In genomic region chr15:85700767-85701166, GRCh38 we compare ENCODE assay signal across 18 cellular contexts.
DNase-seq lines count a peak whose midpoint lies in the region; TF ChIP-seq lines count a peak whose summit lies in the region.
"Had no signal": no experiment of that assay in that cellular context is flagged by ENCODE, and none has a peak within 500 bp of the region (broad histone marks: within the 10 kb centered on the region; RNA-seq: fewer than 3 reads in every experiment).

No MANE protein-coding gene starts in this region.

- no peak overlapping the region for H3K4me3 Mint-ChIP-seq in activated CD4-positive, alpha-beta T cell treated with anti-CD3 and anti-CD28 coated beads, Interleukin-2, amount 10 ng/mL, durations not matched to agents 7 days and 5 days
- peak overlapping the region in 5 of 7 donors; percentile 35 to 77 (median 53) for H3K4me3 Mint-ChIP-seq in CD8-positive, alpha-beta memory T cell
- peak overlapping the region; percentile 36 for H3K4me3 Mint-ChIP-seq in activated naive CD8-positive, alpha-beta T cell

- WGBS in sigmoid colon, 2 donors, result 78 to 83% methylated on average over 3 of the region's 3 CpGs

- peaks cover 71% of the 10 kb centered on the region for H3K4me1 ChIP-seq in CD8-positive, alpha-beta memory T cell (ENCODE audit: insufficient read depth, low read length)
- H3K4me1 ChIP-seq in neutrophil (ENCODE audit: control insufficient read depth in 1 of 2, insufficient read depth in 1 of 2, low read depth in 1 of 2, low read length in 1 of 2) (peaks cover 12 to 19% of the 10 kb centered on the region in 2 experiments), sigmoid colon (peaks cover 0 to 19% (median 11%) of the 10 kb centered on the region in 4 donors)
- H3K4me1 ChIP-seq: prostate gland had no signal

- intact Hi-C loops in sigmoid colon (cut with DNase I), result no loop called here

- H3K4me3 ChIP-seq in CD8-positive, alpha-beta memory T cell (ENCODE audit: low read length), result no peak overlapping the region
- H3K4me3 ChIP-seq in neutrophil (ENCODE audit: low read depth in 1 of 2, low read length in 1 of 2), result no peak overlapping the region
- H3K4me3 ChIP-seq in sigmoid colon, result no peak overlapping the region
- H3K4me3 ChIP-seq: BLaER1, esophagus squamous epithelium, prostate gland, SJCRH30 had no signal

- no peaks in the 10 kb centered on the region for H3K27me3 ChIP-seq in CD8-positive, alpha-beta memory T cell (ENCODE audit: insufficient read depth, low read length, poor library complexity, severe bottlenecking)
- H3K27me3 ChIP-seq in neutrophil (no peaks in the 10 kb centered on the region), sigmoid colon (no peaks in the 10 kb centered on the region)
- H3K27me3 ChIP-seq: BLaER1, esophagus squamous epithelium, SJCRH30 had no signal

- no peaks in the 10 kb centered on the region for H3K9me3 Mint-ChIP-seq in activated CD4-positive, alpha-beta T cell treated with anti-CD3 and anti-CD28 coated beads, Interleukin-2, amount 10 ng/mL, durations not matched to agents 7 days and 5 days
- H3K9me3 Mint-ChIP-seq in CD8-positive, alpha-beta memory T cell, result no peaks in the 10 kb centered on the region
- H3K9me3 Mint-ChIP-seq in activated naive CD8-positive, alpha-beta T cell (ENCODE audit: low read depth), result no peaks in the 10 kb centered on the region

- peaks cover 49% of the 10 kb centered on the region for H3K36me3 Mint-ChIP-seq in activated CD4-positive, alpha-beta T cell treated with anti-CD3 and anti-CD28 coated beads, Interleukin-2, amount 10 ng/mL, durations not matched to agents 7 days and 5 days (ENCODE audit: low read depth)
- peaks cover 5 to 60% (median 10%) of the 10 kb centered on the region in 3 donors for H3K36me3 Mint-ChIP-seq in CD8-positive, alpha-beta memory T cell
- H3K36me3 Mint-ChIP-seq in activated naive CD8-positive, alpha-beta T cell, result peaks cover 14% of the 10 kb centered on the region

- no peaks in the 10 kb centered on the region for H3K9me3 ChIP-seq in CD8-positive, alpha-beta memory T cell (ENCODE audit: low read length)
- no peaks in the 10 kb centered on the region for H3K9me3 ChIP-seq in neutrophil
- no peaks in the 10 kb centered on the region for H3K9me3 ChIP-seq in sigmoid colon
- H3K9me3 ChIP-seq: BLaER1, esophagus squamous epithelium, prostate gland, SJCRH30 had no signal

- CTCF ChIA-PET in activated CD4-positive, alpha-beta T cell treated with anti-CD3 and anti-CD28 coated beads, Interleukin-2, amount 10 ng/mL, durations not matched to agents 7 days and 5 days (lab: Charles Lee), result interaction anchor here (1.7 kb wide), 1 partner anchor 9 kb away, joined by 9 read pairs; no protein-coding TSS in a partner anchor
- CTCF ChIA-PET in CD8-positive, alpha-beta memory T cell (lab: Charles Lee), result no interaction called here

- POLR2A ChIA-PET in activated CD4-positive, alpha-beta T cell treated with anti-CD3 and anti-CD28 coated beads, Interleukin-2, amount 10 ng/mL, durations not matched to agents 7 days and 5 days (lab: Charles Lee), result no interaction called here
- POLR2A ChIA-PET in CD8-positive, alpha-beta memory T cell (lab: Charles Lee), result no interaction called here

- H3K4me1 Mint-ChIP-seq in activated CD4-positive, alpha-beta T cell treated with anti-CD3 and anti-CD28 coated beads, Interleukin-2, amount 10 ng/mL, durations not matched to agents 7 days and 5 days, result peaks cover 46% of the 10 kb centered on the region
- peaks cover 64 to 84% (median 81%) of the 10 kb centered on the region in 3 donors for H3K4me1 Mint-ChIP-seq in CD8-positive, alpha-beta memory T cell
- peaks cover 71% of the 10 kb centered on the region for H3K4me1 Mint-ChIP-seq in activated naive CD8-positive, alpha-beta T cell (ENCODE audit: low read depth)

- H3K36me3 ChIP-seq in CD8-positive, alpha-beta memory T cell (ENCODE audit: insufficient read depth, low read length), result peaks cover 22% of the 10 kb centered on the region
- H3K36me3 ChIP-seq in neutrophil (peaks cover 75% of the 10 kb centered on the region), sigmoid colon (peaks cover 0 to 17% (median 1%) of the 10 kb centered on the region in 4 donors)
- H3K36me3 ChIP-seq: prostate gland had no signal

- no peak for TF ChIP-seq EP300 in sigmoid colon (IDR thresholded peaks at IDR 0.05)

- TF ChIP-seq CTCF in neutrophil (IDR thresholded peaks at IDR 0.05) (no peak), sigmoid colon (IDR thresholded peaks at IDR 0.05) (no peak)

- peak overlapping the region; percentile 64 for H3K27ac Mint-ChIP-seq in activated CD4-positive, alpha-beta T cell treated with anti-CD3 and anti-CD28 coated beads, Interleukin-2, amount 10 ng/mL, durations not matched to agents 7 days and 5 days
- peak overlapping the region; percentile 87 to 99 (median 96) for H3K27ac Mint-ChIP-seq in CD8-positive, alpha-beta memory T cell
- peak overlapping the region; percentile 97 for H3K27ac Mint-ChIP-seq in activated naive CD8-positive, alpha-beta T cell

- no peak overlapping the region for H3K27ac ChIP-seq in CD8-positive, alpha-beta memory T cell (ENCODE audit: low read depth, low read length)
- H3K27ac ChIP-seq in neutrophil, result peak overlapping the region; percentile 7
- no peak overlapping the region for H3K27ac ChIP-seq in sigmoid colon
- H3K27ac ChIP-seq: BLaER1, KMS-11, prostate gland, SJCRH30 had no signal

- no peak for DNase-seq in activated CD4-positive, alpha-beta T cell treated with anti-CD3 and anti-CD28 coated beads, Interleukin-2, amount 10 ng/mL, durations not matched to agents 7 days and 5 days
- no peak for DNase-seq in activated CD4-positive, alpha-beta T cell treated with anti-CD3 and anti-CD28 coated beads, Interleukin-2, amount 50 U/mL, for 48 hours
- DNase-seq in CD8-positive, alpha-beta memory T cell, result no peak
- DNase-seq in NCI-H2081 treated with DMSO at 0.1 percent for 48 hours (lab: John Stamatoyannopoulos, UW), result no peak
- DNase-seq in sigmoid colon, result no peak
- no peak for DNase-seq in hepatic stellate cell (ENCODE audit: low spot score)
- DNase-seq: esophagus squamous epithelium; NCI-H1092; NCI-H69; PC-3; SJCRH30; stimulated activated CD8-positive, alpha-beta memory T cell treated with anti-CD3 and anti-CD28 coated beads, Interleukin-4, amount 100 ng/mL, for 48 hours; T1000 had no signal

- TF ChIP-seq POLR2A in sigmoid colon (IDR thresholded peaks at IDR 0.05), result no peak

- H3K27me3 Mint-ChIP-seq in activated CD4-positive, alpha-beta T cell treated with anti-CD3 and anti-CD28 coated beads, Interleukin-2, amount 10 ng/mL, durations not matched to agents 7 days and 5 days, result no peaks in the 10 kb centered on the region
- no peaks in the 10 kb centered on the region for H3K27me3 Mint-ChIP-seq in CD8-positive, alpha-beta memory T cell
- no peaks in the 10 kb centered on the region for H3K27me3 Mint-ChIP-seq in activated naive CD8-positive, alpha-beta T cell
